22 cellular contexts compared by ENCODE assay signal in genomic region chr1:36419158-36419557, GRCh38.
"Had no signal": no experiment of that assay in that cellular context is flagged by ENCODE, and none has a peak within 500 bp of the region (broad histone marks: within the 10 kb centered on the region; RNA-seq: fewer than 3 reads in every experiment).

No MANE protein-coding gene starts in this region.

- H3K27me3 ChIP-seq: adrenal gland, ascending aorta, brain microvascular endothelial cell, upper lobe of right lung had no signal

- H3K9me3 ChIP-seq: adrenal gland, ascending aorta, upper lobe of right lung had no signal

- ATAC-seq: activated CD8-positive, alpha-beta T cell treated with anti-CD3 and anti-CD28 coated beads, Interleukin-2, amount 10 ng/mL, durations not matched to agents 7 days and 5 days; activated naive CD4-positive, alpha-beta T cell treated with anti-CD3 and anti-CD28 coated beads, Interleukin-2, amount 50 U/mL, for 72 hours; stimulated activated naive B cell treated with anti-CD40 and anti-IgM and Interleukin-4, amounts not matched to agents 10 μg/mL and 1 μg/mL and 100 μg/mL, for 72 hours; upper lobe of right lung had no signal

- H3K9ac ChIP-seq: parathyroid adenoma had no signal

- DNase-seq: activated CD4-positive, alpha-beta T cell treated with anti-CD3 and anti-CD28 coated beads for 1 hour; activated CD4-positive, alpha-beta T cell treated with anti-CD3 and anti-CD28 coated beads, Interleukin-2, amount 50 U/mL, for 1 hour; activated CD8-positive, alpha-beta T cell treated with anti-CD3 and anti-CD28 coated beads, Interleukin-2, amount 10 ng/mL, durations not matched to agents 7 days and 5 days; activated T-cell treated with anti-CD3 and anti-CD28 coated beads, Interleukin-2, amount 50 U/mL, for 1 hour; adrenal gland; brain microvascular endothelial cell; central memory CD4-positive, alpha-beta T cell; effector memory CD4-positive, alpha-beta T cell; foreskin melanocyte; glutamatergic neuron; hippocampal formation; kidney glomerular epithelial cell; mesenchymal stem cell; nucleus accumbens; stimulated activated CD4-positive, alpha-beta T cell treated with anti-CD3 and anti-CD28 coated beads, Interleukin-15, amount 100 ng/mL, for 24 hours; stimulated activated naive B cell treated with anti-CD40 and anti-IgM and Interleukin-4, amounts not matched to agents 10 μg/mL and 1 μg/mL and 100 μg/mL, for 72 hours; upper lobe of right lung; WERI-Rb-1 had no signal

- H2AFZ ChIP-seq: parathyroid adenoma had no signal

- H3K27ac ChIP-seq: adrenal gland, ascending aorta, brain microvascular endothelial cell, parathyroid adenoma, upper lobe of right lung, WERI-Rb-1 had no signal

- H3K4me2 ChIP-seq: smooth muscle cell had no signal

- H3K4me1 ChIP-seq: ascending aorta, parathyroid adenoma had no signal

- H3K4me3 ChIP-seq: adrenal gland, ascending aorta, smooth muscle cell, upper lobe of right lung had no signal

- H3K36me3 ChIP-seq: adrenal gland, brain microvascular endothelial cell, WERI-Rb-1 had no signal
